Comparison of ENCODE assay signal across 12 cellular contexts in genomic region chr9:15529566-15530324, GRCh38. TPM values are rescaled to one million over a fixed set of nuclear protein-coding genes. Genes with fewer than 3 reads are reported as not detected.
DNase-seq lines count a peak whose midpoint lies in the region; ATAC-seq and TF ChIP-seq lines count a peak whose summit lies in the region.
"Had no signal": no experiment of that assay in that cellular context is flagged by ENCODE, and none has a peak within 500 bp of the region (broad histone marks: within the 10 kb centered on the region; RNA-seq: fewer than 3 reads in every experiment).

No MANE protein-coding gene starts in this region.

- in situ Hi-C loops in GM13977 (cut with MboI; ENCODE audit: low pct_unique_long_range_greater_than_20kb, low sequenced_read_pairs, unreplicated experiment): loop anchor here (10.0 kb wide), 1 partner anchor 65 kb away; no protein-coding TSS in a partner anchor

- TF ChIP-seq POLR2A in Peyer's patch (IDR thresholded peaks at IDR 0.05): no peak
- no peak for TF ChIP-seq POLR2A in suprapubic skin (IDR thresholded peaks at IDR 0.05)

- H3K4me1 ChIP-seq in Peyer's patch (no peaks in the 10 kb centered on the region), suprapubic skin (no peaks in the 10 kb centered on the region)

- H3K27me3 ChIP-seq in Peyer's patch (no peaks in the 10 kb centered on the region), suprapubic skin (no peaks in the 10 kb centered on the region)

- H3K36me3 ChIP-seq in Peyer's patch: no peaks in the 10 kb centered on the region
- no peaks in the 10 kb centered on the region for H3K36me3 ChIP-seq in suprapubic skin

- WGBS in suprapubic skin: 65% methylated on average over 4 of the region's 4 CpGs

- H3K4me3 ChIP-seq in Peyer's patch: no peak overlapping the region
- no peak overlapping the region for H3K4me3 ChIP-seq in suprapubic skin

- DNase-seq in GM13977 (ENCODE audit: low spot score): peak; percentile 82
- DNase-seq in Peyer's patch: no peak
- DNase-seq in suprapubic skin (ENCODE audit: low spot score in 2 of 2): no peak
- DNase-seq in amygdala (lab: John Stamatoyannopoulos, UW): no peak
- no peak for DNase-seq in inferior parietal cortex (ENCODE audit: extremely low spot score)
- DNase-seq: activated CD4-positive, CD25-positive, alpha-beta regulatory T cell treated with anti-CD3 and anti-CD28 coated beads, Interleukin-2, amount 50 U/mL, for 72 hours; glutamatergic neuron; NCI-H187 treated with DMSO at 0.1 percent for 48 hours; retina had no signal

- H3K27ac ChIP-seq in Peyer's patch (no peak overlapping the region), suprapubic skin (no peak overlapping the region)

- H3K9me3 ChIP-seq in Peyer's patch: no peaks in the 10 kb centered on the region
- no peaks in the 10 kb centered on the region for H3K9me3 ChIP-seq in suprapubic skin

- no peak for TF ChIP-seq EP300 in suprapubic skin (IDR thresholded peaks at IDR 0.05)

- peak; percentile 89 for ATAC-seq in GM19397 (IDR thresholded peaks at IDR 0.05; ENCODE audit: unreplicated experiment)
- peak; percentile 85 for ATAC-seq in HG02798 (IDR thresholded peaks at IDR 0.05; ENCODE audit: poor library complexity, unreplicated experiment)
- ATAC-seq in HG03469 (IDR thresholded peaks at IDR 0.05; ENCODE audit: unreplicated experiment): peak; percentile 76

- no peak for TF ChIP-seq CTCF in GM13977 (IDR thresholded peaks at IDR 0.05; ENCODE audit: extremely low read depth, insufficient read depth, missing control alignments)
- no peak for TF ChIP-seq CTCF in Peyer's patch (IDR thresholded peaks at IDR 0.05)
- TF ChIP-seq CTCF in suprapubic skin (IDR thresholded peaks at IDR 0.05): no peak

RNA-seq across cellular contexts. Expression of gene PSIP1, which starts 19.0 kb away (rescaled TPM):
- total RNA-seq in Peyer's patch (10 to 100 TPM; 20.2 to 71.0 (median 25.7) TPM), suprapubic skin (10 to 100 TPM; 13.0 to 30.0 (median 16.0) TPM)

RNA-seq across cellular contexts. Expression of gene CCDC171, which starts 23.1 kb away (rescaled TPM):
- total RNA-seq in Peyer's patch (1 to 10 TPM; 3.2 to 8.3 (median 4.5) TPM), suprapubic skin (10 to 100 TPM in 1 of 4 donors, 1 to 10 TPM in 3; 3.2 to 12.4 (median 7.3) TPM)
